Comparison of ENCODE assay signal across 8 cellular contexts in the genomic region with DNA sequence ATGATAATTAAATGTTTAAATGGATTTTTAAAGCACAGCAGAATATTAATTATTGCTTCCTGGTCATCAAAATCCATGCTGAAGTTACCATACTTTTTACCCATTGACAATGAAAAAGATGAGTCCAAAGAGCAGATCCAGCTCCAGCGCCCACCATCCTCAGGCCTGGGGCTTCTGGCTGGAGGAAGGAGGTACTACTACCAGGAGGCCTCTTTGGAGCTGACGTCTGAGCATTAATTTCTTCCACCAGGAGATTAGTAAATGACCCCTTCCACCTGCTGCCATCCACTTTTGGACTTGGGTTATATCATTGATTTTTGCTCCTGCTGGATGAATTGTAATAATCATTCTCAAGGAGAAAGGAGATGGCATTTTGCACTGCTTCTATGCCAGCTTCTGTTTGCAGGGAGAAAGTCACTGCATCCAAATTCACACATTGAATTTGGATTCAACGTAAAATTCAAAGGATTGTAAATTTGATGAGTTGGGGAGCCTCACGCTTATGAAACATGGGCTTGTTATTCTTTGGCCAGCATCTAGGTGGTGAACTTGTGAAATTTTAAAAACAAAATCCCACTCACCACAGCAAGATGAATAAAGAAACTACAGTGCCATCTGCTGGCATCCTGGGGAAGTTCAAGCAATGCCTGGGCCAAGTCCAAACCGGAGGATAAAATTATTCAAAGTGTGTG.
DNase-seq lines count a peak whose midpoint lies in the region; ATAC-seq, FAIRE-seq and TF ChIP-seq lines count a peak whose summit lies in the region.

No MANE protein-coding gene starts in this region.

- H2BK5ac ChIP-seq in H1 (ENCODE audit: low read depth, low read length) = no peak overlapping the region

- 58% methylated on average over 5 of the region's 5 CpGs; no CpG with 5 or more reads in 1 of the 2 experiments for WGBS in H1 (ENCODE audit: extremely low coverage in 1 of 2, insufficient coverage in 1 of 2, insufficient read length in 1 of 2, insufficient replicate concordance in 2 of 2, low coverage in 1 of 2, low lambda C conversion rate in 2 of 2, missing lambda C conversion rate in 1 of 2), 2 experiments

- H2BK120ac ChIP-seq in H1 (replicated peaks; ENCODE audit: low read depth, low read length) = no peak overlapping the region

- peaks cover 0 to 4% (median 0%) of the 10 kb centered on the region in 4 experiments; a peak in 3 of 7 replicates for H3K4me1 ChIP-seq in H1 (replicated peaks in 1 of 4; ENCODE audit: control insufficient read depth in 3 of 4, insufficient read depth in 4 of 4, low read length in 3 of 4)

- FAIRE-seq in H1 (lab: Jason Lieb, UNC) = peak; percentile 98

- H3K4me3 Mint-ChIP-seq in mesothelial cell of epicardium = no peak overlapping the region
- H3K4me3 Mint-ChIP-seq in stimulated activated memory B cell treated with anti-CD40 and anti-IgM and Interleukin-4, amounts not matched to agents 10 μg/mL and 1 μg/mL and 100 μg/mL, for 72 hours = no peak overlapping the region

- peak; percentile 52 to 94 (median 86) for TF ChIP-seq CTCF in H1 (IDR thresholded peaks at IDR 0.05; ENCODE audit: control extremely low read depth in 1 of 3, insufficient read depth in 1 of 3, low read depth in 1 of 3, low read length in 3 of 3)
- TF ChIP-seq CTCF in mesothelial cell of epicardium (IDR thresholded peaks at IDR 0.05; ENCODE audit: unreplicated experiment) = peak; percentile 92

- no peak overlapping the region for H3K14ac ChIP-seq in H1 (ENCODE audit: insufficient read length)

- H4K91ac ChIP-seq in H1 (replicated peaks; ENCODE audit: insufficient read length, low read length) = no peak overlapping the region

- no peaks in the 10 kb centered on the region for H3K23me2 ChIP-seq in H1 (ENCODE audit: low read depth, low read length)

- H3K36me3 Mint-ChIP-seq in mesothelial cell of epicardium = no peaks in the 10 kb centered on the region
- no peaks in the 10 kb centered on the region for H3K36me3 Mint-ChIP-seq in stimulated activated memory B cell treated with anti-CD40 and anti-IgM and Interleukin-4, amounts not matched to agents 10 μg/mL and 1 μg/mL and 100 μg/mL, for 72 hours

- H2BK12ac ChIP-seq in H1 (ENCODE audit: low read depth, low read length) = no peak overlapping the region

- no peak overlapping the region for H3K4me3 ChIP-seq in H1 (ENCODE audit: extremely low read depth in 1 of 4, insufficient read depth in 2 of 4, low read depth in 3 of 4, low read length in 4 of 4)

- no peak overlapping the region for H3K4me2 ChIP-seq in H1 (ENCODE audit: insufficient read depth in 1 of 2, low read depth in 2 of 2, low read length in 2 of 2)

- H3K27me3 Mint-ChIP-seq in mesothelial cell of epicardium (ENCODE audit: low read depth) = no peaks in the 10 kb centered on the region
- peaks cover 29% of the 10 kb centered on the region for H3K27me3 Mint-ChIP-seq in stimulated activated memory B cell treated with anti-CD40 and anti-IgM and Interleukin-4, amounts not matched to agents 10 μg/mL and 1 μg/mL and 100 μg/mL, for 72 hours

- H3K56ac ChIP-seq in H1 (replicated peaks; ENCODE audit: insufficient read length, low read depth, low read length) = no peak overlapping the region

- no peaks in the 10 kb centered on the region for H3K9me3 ChIP-seq in H1 (ENCODE audit: insufficient read depth in 2 of 2, low read depth in 1 of 2, low read length in 1 of 2)

- ATAC-seq in GM18867 (IDR thresholded peaks at IDR 0.05; ENCODE audit: unreplicated experiment) = peak; percentile 84
- peak; percentile 90 for ATAC-seq in HG03159 (IDR thresholded peaks at IDR 0.05; ENCODE audit: unreplicated experiment)
- peak; percentile 73 for ATAC-seq in stimulated activated memory B cell treated with anti-CD40 and anti-IgM and Interleukin-4, amounts not matched to agents 10 μg/mL and 1 μg/mL and 100 μg/mL, for 72 hours

- TF ChIP-seq EP300 in H1 (IDR thresholded peaks at IDR 0.05; ENCODE audit: borderline replicate concordance in 1 of 2, low read depth in 2 of 2, low read length in 2 of 2) = no peak

- H2AFZ ChIP-seq in H1 (ENCODE audit: low read length) = no peak overlapping the region

- DNase-seq in Ammon's horn (ENCODE audit: low spot score) (peak; percentile 78), NCI-H345 treated with DMSO at 0.1 percent for 48 hours (lab: John Stamatoyannopoulos, UW; ENCODE audit: unreplicated experiment) (peak; percentile 20), H1 (ENCODE audit: low read depth in 1 of 2, low spot score in 2 of 2) (peak; percentile 46 to 85), mesothelial cell of epicardium (ENCODE audit: low spot score in 2 of 2, unreplicated experiment in 2 of 2) (peak in 1 of 2 experiments; percentile 78)
- DNase-seq in activated CD4-positive, alpha-beta T cell treated with anti-CD3 and anti-CD28 coated beads, Interleukin-2, amount 50 U/mL, for 24 hours (ENCODE audit: low read depth in 1 of 2, low spot score in 1 of 2) = peak; percentile 13 to 41

- no peak overlapping the region for H4K5ac ChIP-seq in H1 (ENCODE audit: insufficient read length, low read depth, low read length)

- no peaks in the 10 kb centered on the region for H3K9me3 Mint-ChIP-seq in mesothelial cell of epicardium
- H3K9me3 Mint-ChIP-seq in stimulated activated memory B cell treated with anti-CD40 and anti-IgM and Interleukin-4, amounts not matched to agents 10 μg/mL and 1 μg/mL and 100 μg/mL, for 72 hours = no peaks in the 10 kb centered on the region

- peaks cover 35% of the 10 kb centered on the region for H3K4me1 Mint-ChIP-seq in mesothelial cell of epicardium
- peaks cover 17% of the 10 kb centered on the region for H3K4me1 Mint-ChIP-seq in stimulated activated memory B cell treated with anti-CD40 and anti-IgM and Interleukin-4, amounts not matched to agents 10 μg/mL and 1 μg/mL and 100 μg/mL, for 72 hours

- H3K27ac ChIP-seq in H1 (ENCODE audit: low read depth, low read length) = no peak overlapping the region

- no peak overlapping the region for H3K18ac ChIP-seq in H1 (ENCODE audit: extremely low read depth, low read length)

- H3K27me3 ChIP-seq in H1 (replicated peaks in 1 of 4; ENCODE audit: control insufficient read depth in 3 of 4, extremely low read depth in 1 of 4, insufficient read depth in 3 of 4, low read length in 3 of 4) = peaks cover 0 to 1% (median 0%) of the 10 kb centered on the region in 4 experiments; a peak in 1 of 7 replicates

- TF ChIP-seq RAD21 in H1 (IDR thresholded peaks at IDR 0.05 in 1 of 2, conservative IDR thresholded peaks at IDR 0.05 in 1 of 2; ENCODE audit: low read depth in 2 of 2, low read length in 2 of 2) = peak; percentile 91 to 93

- H2BK15ac ChIP-seq in H1 (ENCODE audit: low read length) = no peak overlapping the region

- no peak overlapping the region for H3K4ac ChIP-seq in H1 (replicated peaks; ENCODE audit: insufficient read length, low read depth, low read length)

- H3K23ac ChIP-seq in H1 (ENCODE audit: insufficient read length) = no peak overlapping the region

- POLR2A ChIA-PET in H1 (lab: Charles Lee; ENCODE audit: partially characterized antibody) = no interaction called here

- CTCF ChIA-PET in H1 (lab: Charles Lee; ENCODE audit: partially characterized antibody) = interaction anchor here (0.6 to 2.2 kb wide), 36 partner anchors 12 to 1041 kb away, joined by 3 to 24 read pairs (median 4); no protein-coding TSS in a partner anchor

- no peaks in the 10 kb centered on the region for H3K79me2 ChIP-seq in H1 (ENCODE audit: control insufficient read depth in 1 of 2, insufficient read depth in 2 of 2, low read length in 2 of 2)

- H3K36me3 ChIP-seq in H1 (ENCODE audit: control insufficient read depth in 2 of 4, insufficient read depth in 4 of 4, low read length in 3 of 4) = no peaks in the 10 kb centered on the region

- H2BK20ac ChIP-seq in H1 (ENCODE audit: low read length) = no peak overlapping the region

- H4K20me1 ChIP-seq in H1 (replicated peaks in 1 of 2; ENCODE audit: control insufficient read depth in 1 of 2, insufficient read depth in 2 of 2, low read length in 2 of 2) = no peaks in the 10 kb centered on the region

- H3K27ac Mint-ChIP-seq in mesothelial cell of epicardium = peak overlapping the region; percentile 64
- H3K27ac Mint-ChIP-seq in stimulated activated memory B cell treated with anti-CD40 and anti-IgM and Interleukin-4, amounts not matched to agents 10 μg/mL and 1 μg/mL and 100 μg/mL, for 72 hours = no peak overlapping the region

- H3K79me1 ChIP-seq in H1 (ENCODE audit: low read depth, low read length) = no peaks in the 10 kb centered on the region; the same call in 1 of the 2 replicates

- H2AK5ac ChIP-seq in H1 (ENCODE audit: low read depth, low read length) = no peak overlapping the region

- no peak overlapping the region for H4K8ac ChIP-seq in H1 (ENCODE audit: extremely low read depth, insufficient read depth, low read length)

- no peak for TF ChIP-seq POLR2A in H1 (IDR thresholded peaks at IDR 0.05; ENCODE audit: control extremely low read depth in 1 of 2, low read depth in 2 of 2, low read length in 2 of 2)

- no peak overlapping the region for H3K9ac ChIP-seq in H1 (replicated peaks in 1 of 4; ENCODE audit: extremely low read depth in 1 of 4, low read depth in 3 of 4, low read length in 3 of 4)

TF ChIP-seq in H1, 55 proteins besides CTCF, POLR2A, EP300 and RAD21:
- TF ChIP-seq POU5F1 (IDR thresholded peaks at IDR 0.05; ENCODE audit: low read depth, low read length) (no peak), BRCA1 (IDR thresholded peaks at IDR 0.05; ENCODE audit: low read depth, low read length) (0 out of 2 replicates have a peak, but pooled peaks have one; percentile 34), TBP (IDR thresholded peaks at IDR 0.05; ENCODE audit: low read depth, low read length) (no peak)
- TF ChIP-seq, protein P1, sequence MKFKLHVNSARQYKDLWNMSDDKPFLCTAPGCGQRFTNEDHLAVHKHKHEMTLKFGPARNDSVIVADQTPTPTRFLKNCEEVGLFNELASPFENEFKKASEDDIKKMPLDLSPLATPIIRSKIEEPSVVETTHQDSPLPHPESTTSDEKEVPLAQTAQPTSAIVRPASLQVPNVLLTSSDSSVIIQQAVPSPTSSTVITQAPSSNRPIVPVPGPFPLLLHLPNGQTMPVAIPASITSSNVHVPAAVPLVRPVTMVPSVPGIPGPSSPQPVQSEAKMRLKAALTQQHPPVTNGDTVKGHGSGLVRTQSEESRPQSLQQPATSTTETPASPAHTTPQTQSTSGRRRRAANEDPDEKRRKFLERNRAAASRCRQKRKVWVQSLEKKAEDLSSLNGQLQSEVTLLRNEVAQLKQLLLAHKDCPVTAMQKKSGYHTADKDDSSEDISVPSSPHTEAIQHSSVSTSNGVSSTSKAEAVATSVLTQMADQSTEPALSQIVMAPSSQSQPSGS (IDR thresholded peaks at IDR 0.05; ENCODE audit: low read length) = 0 out of 2 replicates have a peak, but pooled peaks have one; percentile 32
- TF ChIP-seq, protein P2, sequence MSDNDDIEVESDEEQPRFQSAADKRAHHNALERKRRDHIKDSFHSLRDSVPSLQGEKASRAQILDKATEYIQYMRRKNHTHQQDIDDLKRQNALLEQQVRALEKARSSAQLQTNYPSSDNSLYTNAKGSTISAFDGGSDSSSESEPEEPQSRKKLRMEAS (IDR thresholded peaks at IDR 0.05) = no peak
